In genomic region chr9:113886003-113886324, GRCh38 we compare ENCODE assay signal across 10 cellular contexts. TPM values are rescaled to one million over a fixed set of nuclear protein-coding genes. Genes with fewer than 3 reads are reported as not detected.
DNase-seq lines count a peak whose midpoint lies in the region; ATAC-seq, FAIRE-seq and TF ChIP-seq lines count a peak whose summit lies in the region.
"Had no signal": no experiment of that assay in that cellular context is flagged by ENCODE, and none has a peak within 500 bp of the region (broad histone marks: within the 10 kb centered on the region; RNA-seq: fewer than 3 reads in every experiment).

No MANE protein-coding gene starts in this region.

- no CpG with 5 or more reads among the region's 1 CpG for WGBS in K562 (ENCODE audit: insufficient coverage, low coverage, missing lambda C conversion rate)
- WGBS in thymus = 40% methylated on average over 1 of the region's 1 CpG

- no peak for TF ChIP-seq EP300 in K562 (IDR thresholded peaks at IDR 0.05; ENCODE audit: low read length)

- intact Hi-C loops in K562 (cut with micrococcal nuclease) (loop anchor here (5.0 kb wide), 1 partner anchor 76 kb away; no protein-coding TSS in a partner anchor), lower lobe of right lung (cut with DNase I) (no loop called here)

- peak overlapping the region; percentile 81 for H3K27ac Mint-ChIP-seq in T-helper 1 cell treated with Interleukin-12 subunit alpha and Interleukin-12 subunit beta and Interleukin-4 antibody, amounts not matched to agents 30 μg/mL and 1 μg/mL, for 36 hours

- no peak for TF ChIP-seq RAD21 in K562 (CRISPR knock-in tag; conservative IDR thresholded peaks at IDR 0.05 in 1 of 2, IDR thresholded peaks at IDR 0.05 in 1 of 2)

- H3K9me3 ChIP-seq in K562 (replicated peaks; ENCODE audit: control insufficient read depth, insufficient read depth, low read depth, low read length) = peaks cover 2% of the 10 kb centered on the region
- H3K9me3 ChIP-seq in lower lobe of right lung = peaks cover 5% of the 10 kb centered on the region
- H3K9me3 ChIP-seq in thymus (ENCODE audit: control insufficient read depth) = no peaks in the 10 kb centered on the region

- H3K36me3 ChIP-seq in K562 (ENCODE audit: control insufficient read depth, insufficient read depth, low read length) = peaks cover 4% of the 10 kb centered on the region; the same call in 2 of the 3 replicates
- H3K36me3 ChIP-seq in lower lobe of right lung = no peaks in the 10 kb centered on the region
- H3K36me3 ChIP-seq in thymus (ENCODE audit: control insufficient read depth, insufficient read depth) = no peaks in the 10 kb centered on the region

- CTCF ChIA-PET in K562 (lab: Yijun Ruan, JAX; ENCODE audit: low intra/inter-chr PET ratio) = no interaction called here

- H3K4me1 ChIP-seq in K562 (replicated peaks in 1 of 2; ENCODE audit: control insufficient read depth in 2 of 2, insufficient read depth in 2 of 2, low read length in 2 of 2) (peaks cover 3 to 47% of the 10 kb centered on the region in 2 experiments; a peak in 4 of 5 replicates), lower lobe of right lung (peaks cover 24% of the 10 kb centered on the region), thymus (ENCODE audit: control insufficient read depth, insufficient read depth, low read length) (peaks cover 9% of the 10 kb centered on the region)

- H3K27me3 ChIP-seq in K562 (ENCODE audit: control insufficient read depth in 2 of 2, insufficient read depth in 2 of 2, low read length in 2 of 2) (no peaks in the 10 kb centered on the region), lower lobe of right lung (ENCODE audit: low read depth) (no peaks in the 10 kb centered on the region), thymus (ENCODE audit: control insufficient read depth, insufficient read depth) (no peaks in the 10 kb centered on the region)

- peak; percentile 65 for FAIRE-seq in K562 (lab: Jason Lieb, UNC)
- FAIRE-seq: colon had no signal

- peaks cover 3% of the 10 kb centered on the region for H3K9me3 Mint-ChIP-seq in T-helper 1 cell treated with Interleukin-12 subunit alpha and Interleukin-12 subunit beta and Interleukin-4 antibody, amounts not matched to agents 30 μg/mL and 1 μg/mL, for 36 hours

- TF ChIP-seq POLR2A in K562 (conservative IDR thresholded peaks at IDR 0.05) = no peak

- peak overlapping the region; percentile 79 for H3K4me3 Mint-ChIP-seq in T-helper 1 cell treated with Interleukin-12 subunit alpha and Interleukin-12 subunit beta and Interleukin-4 antibody, amounts not matched to agents 30 μg/mL and 1 μg/mL, for 36 hours

- POLR2A ChIA-PET in K562 (lab: Yijun Ruan, JAX) = interaction anchor here (0.7 to 1.0 kb wide), 2 partner anchors 15 to 42 kb away, joined by 3 read pairs; no protein-coding TSS in a partner anchor

- in situ Hi-C loops in K562 (cut with MboI) = no loop called here

- H3K4me2 ChIP-seq in K562 (ENCODE audit: insufficient read depth, low read length) = peak overlapping the region; percentile 60

- no peaks in the 10 kb centered on the region for H3K9me1 ChIP-seq in K562 (ENCODE audit: control insufficient read depth, insufficient read depth, low read length)

- peaks cover 78% of the 10 kb centered on the region for H3K79me2 ChIP-seq in K562 (ENCODE audit: control insufficient read depth, insufficient read depth, low read length)

- peak overlapping the region; percentile 12; the same call in 1 of the 2 replicates for H2AFZ ChIP-seq in K562 (ENCODE audit: low read depth, low read length)

- no peak for TF ChIP-seq CTCF in K562 (IDR thresholded peaks at IDR 0.05 in 2 of 3, conservative IDR thresholded peaks at IDR 0.05 in 1 of 3; ENCODE audit: insufficient read depth in 2 of 3, low read depth in 1 of 3, low read length in 3 of 3)
- no peak for TF ChIP-seq CTCF in lower lobe of right lung (IDR thresholded peaks at IDR 0.05)

- peaks cover 5% of the 10 kb centered on the region for H3K36me3 Mint-ChIP-seq in T-helper 1 cell treated with Interleukin-12 subunit alpha and Interleukin-12 subunit beta and Interleukin-4 antibody, amounts not matched to agents 30 μg/mL and 1 μg/mL, for 36 hours (ENCODE audit: low read depth)

- ATAC-seq in K562 (peak; percentile 15), lower lobe of right lung (peak; percentile 31 to 79), GM21737 (IDR thresholded peaks at IDR 0.05; ENCODE audit: unreplicated experiment) (no peak)

- peak overlapping the region; percentile 39 to 55; a peak in 3 of 4 replicates for H3K9ac ChIP-seq in K562 (ENCODE audit: insufficient read depth in 1 of 2, low read depth in 2 of 2, low read length in 2 of 2)

- peaks cover 14% of the 10 kb centered on the region for H3K4me1 Mint-ChIP-seq in T-helper 1 cell treated with Interleukin-12 subunit alpha and Interleukin-12 subunit beta and Interleukin-4 antibody, amounts not matched to agents 30 μg/mL and 1 μg/mL, for 36 hours (ENCODE audit: low read depth)

- no peaks in the 10 kb centered on the region; the same call in 1 of the 2 replicates for H4K20me1 ChIP-seq in K562 (replicated peaks; ENCODE audit: control insufficient read depth, insufficient read depth, low read length)

- no TSS peak for BruUV-seq in K562 (replicated peaks; lab: Mats Ljungman, UMichigan)

- H3K27ac ChIP-seq in K562 (ENCODE audit: extremely low read depth, low read depth, low read length) (peak overlapping the region; percentile 67), lower lobe of right lung (peak overlapping the region; percentile 15), thymus (ENCODE audit: low read depth) (no peak overlapping the region)

- DNase-seq in T-helper 1 cell = no peak
- DNase-seq in K562 (ENCODE audit: extremely low read depth in 1 of 4, low spot score in 3 of 4) = no peak
- no peak for DNase-seq in lower lobe of right lung
- no peak for DNase-seq in NCI-H748 treated with DMSO at 0.1 percent for 48 hours (lab: John Stamatoyannopoulos, UW)
- DNase-seq in DMS153 treated with DMSO at 0.1 percent for 48 hours (lab: John Stamatoyannopoulos, UW; ENCODE audit: unreplicated experiment) = no peak
- DNase-seq: SW 1271 had no signal

- no peak overlapping the region for H3K4me3 ChIP-seq in K562
- H3K4me3 ChIP-seq in lower lobe of right lung = peak overlapping the region; percentile 42
- H3K4me3 ChIP-seq in thymus (ENCODE audit: low read length) = peak overlapping the region; percentile 22

- peaks cover 4% of the 10 kb centered on the region for H3K27me3 Mint-ChIP-seq in T-helper 1 cell treated with Interleukin-12 subunit alpha and Interleukin-12 subunit beta and Interleukin-4 antibody, amounts not matched to agents 30 μg/mL and 1 μg/mL, for 36 hours (ENCODE audit: low read depth)

TF ChIP-seq in K562, 482 proteins besides CTCF, POLR2A, EP300 and RAD21 (continues in another document):
- TF ChIP-seq STAG1 (CRISPR knock-in tag; IDR thresholded peaks at IDR 0.05; ENCODE audit: borderline replicate concordance) = no peak
- no peak for TF ChIP-seq HMG20B (CRISPR knock-in tag; IDR thresholded peaks at IDR 0.05)
- no peak for TF ChIP-seq ZFP1 (CRISPR knock-in tag; IDR thresholded peaks at IDR 0.05)
- TF ChIP-seq ETS1 (conservative IDR thresholded peaks at IDR 0.05; ENCODE audit: control insufficient read depth, low read depth, low read length) = no peak
- TF ChIP-seq MNT (conservative IDR thresholded peaks at IDR 0.05) = no peak
- no peak for TF ChIP-seq BCOR (IDR thresholded peaks at IDR 0.05)

RNA-seq across cellular contexts. Expression of gene ZNF618, which starts 9.9 kb away (rescaled TPM):
- total RNA-seq in K562 (2011; cell fraction: chromatin; rRNA removed; ENCODE audit: low replicate concordance) = 5.9 and 8.1 TPM in 2 replicates
- 2.8 and 5.8 TPM in 2 replicates for total RNA-seq in K562 (2011; cell fraction: nucleolus; rRNA removed)
- 4.7 and 6.1 TPM in 2 replicates for total RNA-seq in K562 (2011; cell fraction: nucleoplasm; rRNA removed)
- total RNA-seq in K562 (2014; rRNA removed) = 4.4 and 5.0 TPM in 2 replicates
- total RNA-seq in K562 (2014; rRNA removed; fragmentation: Illumina TruSeq; extraction: Trizol) = 2.9 and 3.3 TPM in 2 replicates
- 3.4 and 4.0 TPM in 2 replicates for total RNA-seq in K562 (2015; rRNA removed; fragmentation: Illumina TruSeq; extraction: Trizol)
- 13.4 and 13.7 TPM in 2 replicates for total RNA-seq in K562 (2021)
- polyA plus RNA-seq in K562 (2011; rRNA removed) = 0.04 and 0.08 TPM in 2 replicates
- polyA plus RNA-seq in K562 (2011; cell fraction: cytosol; rRNA removed) = 0.06 and 0.09 TPM in 2 replicates
- polyA plus RNA-seq in K562 (2011; cell fraction: nucleus; rRNA removed) = 0.04 and 0.24 TPM in 2 replicates
- polyA plus RNA-seq in K562 (2012) = 7.5 and 7.8 TPM in 2 replicates
- 8.8 and 9.2 TPM in 2 replicates for polyA plus RNA-seq in K562 (2014; fragmentation: Illumina TruSeq; extraction: Trizol)
- under 1 TPM; 0.22 to 0.32 TPM for polyA plus RNA-seq in K562 (2014; fragmentation: Nextera tagmentation; extraction: Ambion mirVana)
- polyA plus RNA-seq in K562 (2014; rRNA removed) = 4.6 and 5.3 TPM in 2 replicates
- 0.07 TPM in 1 of 2 replicates, not detected in the other for polyA minus RNA-seq in K562 (2011; rRNA and poly(A)+ RNA removed)
- 0.36 TPM in 1 of 2 replicates, not detected in the other for polyA minus RNA-seq in K562 (2011; cell fraction: cytosol; rRNA and poly(A)+ RNA removed)
- polyA minus RNA-seq in K562 (2011; cell fraction: nucleus; rRNA and poly(A)+ RNA removed) = 0.27 TPM in 1 of 2 replicates, not detected in the other
- 10.2 TPM for total RNA-seq in lower lobe of right lung
- 1.6 TPM for polyA plus RNA-seq in thymus
